ENCODE assay signal across 2 cellular contexts in the genomic region with DNA sequence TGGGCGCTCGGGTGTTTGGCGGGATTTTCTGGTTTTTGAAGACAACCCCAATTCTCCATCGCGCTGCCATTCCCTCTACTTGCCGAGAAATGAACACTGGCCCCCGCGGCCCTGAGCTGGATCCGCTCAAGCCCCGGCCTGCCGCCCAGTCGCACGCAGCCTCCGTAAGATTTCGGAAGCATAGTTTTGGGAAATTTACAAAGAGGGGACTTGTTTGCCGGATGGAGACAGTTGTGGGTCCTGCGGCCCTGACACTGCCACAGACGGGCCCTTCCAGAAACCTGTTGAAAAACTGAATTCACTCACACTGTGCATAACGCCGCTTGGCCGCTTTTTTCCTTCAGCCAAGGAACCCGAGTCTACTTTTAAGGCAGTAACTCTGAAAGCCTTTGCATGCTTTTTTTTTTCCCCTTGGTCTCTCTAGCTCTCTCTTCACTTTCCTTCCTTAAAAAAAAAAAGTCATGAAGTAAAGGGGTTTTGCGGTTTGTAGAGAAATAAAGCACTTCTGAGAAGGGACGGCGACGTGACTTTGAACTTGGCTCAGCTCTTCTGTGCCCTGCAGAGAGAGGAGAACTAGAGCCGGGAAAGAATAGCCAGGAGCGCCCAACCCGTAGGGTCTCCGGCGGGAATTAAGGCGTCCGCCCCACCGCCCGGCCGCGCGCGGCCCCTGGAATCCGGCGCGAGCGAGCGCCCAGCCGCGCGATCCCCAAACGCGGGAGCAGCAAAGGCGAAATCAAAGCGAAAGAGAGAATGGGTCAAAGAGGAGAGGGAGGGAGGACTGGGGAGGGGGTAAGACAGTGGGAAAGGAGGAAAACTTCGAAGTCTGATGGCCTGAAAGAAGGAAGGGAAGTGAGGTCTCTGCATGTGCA.
TF ChIP-seq lines count a peak whose summit lies in the region.

No MANE protein-coding gene starts in this region.

TF ChIP-seq in GM23338, 12 proteins besides CTCF, POLR2A, EP300 and RAD21:
- TF ChIP-seq POLR2AphosphoS5 (IDR thresholded peaks at IDR 0.05; ENCODE audit: low read depth) (no peak), NANOG (IDR thresholded peaks at IDR 0.05; ENCODE audit: borderline replicate concordance) (no peak), EZH2 (IDR thresholded peaks at IDR 0.05; ENCODE audit: low read depth, unreplicated experiment) (peak; percentile 71), ZNF114 (CRISPR knock-in tag; IDR thresholded peaks at IDR 0.05) (no peak)

TF ChIP-seq in GM12878, 131 proteins besides CTCF, POLR2A, EP300 and RAD21:
- TF ChIP-seq SUZ12 (IDR thresholded peaks at IDR 0.05; ENCODE audit: unreplicated experiment) (peak; percentile 71), STAT1 (conservative IDR thresholded peaks at IDR 0.05) (no peak)
